1 cellular context compared by ENCODE assay signal in genomic region chr16:11395008-11395948, GRCh38.
TF ChIP-seq lines count a peak whose summit lies in the region.

No MANE protein-coding gene starts in this region.

TF ChIP-seq in HepG2, 621 proteins besides CTCF, POLR2A, EP300 and RAD21 (continued from another document):
- TF ChIP-seq, protein P1, sequence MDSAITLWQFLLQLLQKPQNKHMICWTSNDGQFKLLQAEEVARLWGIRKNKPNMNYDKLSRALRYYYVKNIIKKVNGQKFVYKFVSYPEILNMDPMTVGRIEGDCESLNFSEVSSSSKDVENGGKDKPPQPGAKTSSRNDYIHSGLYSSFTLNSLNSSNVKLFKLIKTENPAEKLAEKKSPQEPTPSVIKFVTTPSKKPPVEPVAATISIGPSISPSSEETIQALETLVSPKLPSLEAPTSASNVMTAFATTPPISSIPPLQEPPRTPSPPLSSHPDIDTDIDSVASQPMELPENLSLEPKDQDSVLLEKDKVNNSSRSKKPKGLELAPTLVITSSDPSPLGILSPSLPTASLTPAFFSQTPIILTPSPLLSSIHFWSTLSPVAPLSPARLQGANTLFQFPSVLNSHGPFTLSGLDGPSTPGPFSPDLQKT (CRISPR knock-in tag; IDR thresholded peaks at IDR 0.05; ENCODE audit: borderline replicate concordance), result no peak
- TF ChIP-seq FLYWCH1 (CRISPR knock-in tag; IDR thresholded peaks at IDR 0.05), result no peak
- TF ChIP-seq TERF1 (CRISPR knock-in tag; IDR thresholded peaks at IDR 0.05), result no peak
- TF ChIP-seq ZNF556 (CRISPR knock-in tag; IDR thresholded peaks at IDR 0.05; ENCODE audit: borderline replicate concordance), result no peak
- no peak for TF ChIP-seq NONO (IDR thresholded peaks at IDR 0.05)
- TF ChIP-seq NONO (CRISPR knock-in tag; conservative IDR thresholded peaks at IDR 0.05), result 0 out of 2 replicates have a peak, but pooled peaks have one; percentile 3
- TF ChIP-seq ZNF20 (CRISPR knock-in tag; IDR thresholded peaks at IDR 0.05), result no peak
- no peak for TF ChIP-seq ZNF670 (CRISPR knock-in tag; IDR thresholded peaks at IDR 0.05; ENCODE audit: borderline replicate concordance)
- peak; percentile 64; the same call in 1 of the 2 replicates for TF ChIP-seq KDM1A (CRISPR knock-in tag; IDR thresholded peaks at IDR 0.05)
- no peak for TF ChIP-seq ZSCAN30 (CRISPR knock-in tag; IDR thresholded peaks at IDR 0.05)
- TF ChIP-seq MTA3 (CRISPR knock-in tag; IDR thresholded peaks at IDR 0.05), result no peak; the same call in 1 of the 2 replicates
- no peak for TF ChIP-seq ZNF382 (CRISPR knock-in tag; IDR thresholded peaks at IDR 0.05; ENCODE audit: borderline replicate concordance)
- no peak for TF ChIP-seq KLF16 (CRISPR knock-in tag; IDR thresholded peaks at IDR 0.05)
